In genomic region chr3:156664285-156665178, GRCh38 we compare ENCODE assay signal across 8 cellular contexts. TPM values are rescaled to one million over a fixed set of nuclear protein-coding genes. Genes with fewer than 3 reads are reported as not detected.
DNase-seq lines count a peak whose midpoint lies in the region; ATAC-seq lines count a peak whose summit lies in the region.

No MANE protein-coding gene starts in this region.

- DNase-seq in lung microvascular endothelial cell (ENCODE audit: low read depth in 2 of 2) (peak; percentile 17 to 37), hippocampal formation (lab: John Stamatoyannopoulos, UW) (no peak), SHP77 (lab: John Stamatoyannopoulos, UW) (no peak), SKM-1 (lab: John Stamatoyannopoulos, UW; ENCODE audit: unreplicated experiment) (no peak)
- DNase-seq in naive thymus-derived CD8-positive, alpha-beta T cell, result no peak

- H3K27me3 Mint-ChIP-seq in naive thymus-derived CD8-positive, alpha-beta T cell, result no peaks in the 10 kb centered on the region

- H3K27ac Mint-ChIP-seq in naive thymus-derived CD8-positive, alpha-beta T cell, result peak overlapping the region in 4 of 10 donors; percentile 45 to 75 (median 64)

- POLR2A ChIA-PET in naive thymus-derived CD8-positive, alpha-beta T cell (lab: Charles Lee), result interaction anchor here (1.0 to 1.6 kb wide), 2 partner anchors 10 to 155 kb away, joined by 3 to 6 read pairs; partner anchors contain the start of gene TIPARP

- peaks cover 9 to 72% (median 15%) of the 10 kb centered on the region in 4 donors for H3K4me1 Mint-ChIP-seq in naive thymus-derived CD8-positive, alpha-beta T cell

- no peaks in the 10 kb centered on the region for H3K9me3 Mint-ChIP-seq in naive thymus-derived CD8-positive, alpha-beta T cell

- H3K36me3 Mint-ChIP-seq in naive thymus-derived CD8-positive, alpha-beta T cell, result no peaks in the 10 kb centered on the region

- ATAC-seq in GM18508 (IDR thresholded peaks at IDR 0.05; ENCODE audit: insufficient read depth, unreplicated experiment), result peak; percentile 44
- ATAC-seq in GM21529 (IDR thresholded peaks at IDR 0.05; ENCODE audit: unreplicated experiment), result peak; percentile 70
- peak; percentile 74 for ATAC-seq in HG03521 (IDR thresholded peaks at IDR 0.05; ENCODE audit: unreplicated experiment)
- no peak for ATAC-seq in naive thymus-derived CD8-positive, alpha-beta T cell

- peak overlapping the region in 5 of 10 donors; percentile 1 to 57 (median 23) for H3K4me3 Mint-ChIP-seq in naive thymus-derived CD8-positive, alpha-beta T cell

RNA-seq across cellular contexts. Expression of gene TIPARP, which starts 9.9 kb away (rescaled TPM):
- total RNA-seq in lung microvascular endothelial cell, result 14.8 and 32.1 TPM in 2 replicates
- 10 to 100 TPM; 57.3 to 62.0 TPM for total RNA-seq in naive thymus-derived CD8-positive, alpha-beta T cell
- polyA plus RNA-seq in naive thymus-derived CD8-positive, alpha-beta T cell, result 10 to 100 TPM in 1 of 3 donors, 1 to 10 TPM in 2; 4.2 to 20.9 (median 7.0) TPM

Comparison
In these comparisons a context has a peak if more than half of its experiments do, and no peak if none do; other contexts are left out.
1. ATAC-seq: peak in GM18508 (single experiment), GM21529 (single experiment) and HG03521 (single experiment); none in naive thymus-derived CD8-positive, alpha-beta T cell (0 of 2).
2. DNase-seq: peak in lung microvascular endothelial cell (2 of 2); none in naive thymus-derived CD8-positive, alpha-beta T cell (0 of 10), hippocampal formation (0 of 2), SHP77 (0 of 2) and SKM-1 (single experiment).